ENCODE assay signal across 15 cellular contexts in the genomic region with DNA sequence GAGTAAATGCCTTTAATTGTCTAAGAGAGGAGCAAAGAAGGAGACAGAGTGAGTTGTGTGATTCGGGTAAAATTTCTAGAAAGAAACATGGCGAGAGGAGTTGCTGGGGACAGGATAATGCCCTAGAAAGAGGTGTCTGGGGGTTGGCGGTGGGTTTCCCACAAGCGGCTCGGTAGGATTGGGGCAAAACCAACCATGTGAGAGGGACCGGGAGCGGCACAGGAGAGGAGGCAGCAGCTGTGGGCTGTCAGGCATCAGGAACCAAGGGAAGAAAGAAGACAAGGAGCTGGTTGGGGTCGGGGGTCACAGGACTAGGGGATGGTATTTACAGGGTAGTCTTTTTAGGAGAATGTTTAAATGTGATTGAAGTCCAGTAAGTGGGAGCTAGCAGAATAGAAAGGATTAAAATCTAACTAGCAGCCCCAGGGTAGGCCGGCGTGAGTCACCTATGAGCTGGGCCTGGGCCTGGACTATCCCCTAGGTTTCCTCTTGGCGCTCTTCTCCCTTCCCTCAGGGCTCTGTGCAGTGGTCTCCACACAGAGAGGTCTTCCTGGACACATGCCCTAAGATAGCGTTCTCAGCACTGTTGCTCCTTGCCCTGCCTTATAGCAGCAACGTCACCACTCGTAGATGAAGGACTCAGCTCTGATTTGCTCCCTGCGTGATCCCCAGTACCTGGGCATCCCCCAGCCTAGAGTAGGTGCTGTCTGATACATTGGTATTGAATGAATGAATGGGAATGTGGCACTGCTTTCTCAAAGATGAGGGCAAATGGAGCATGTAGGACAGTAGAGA. TPM values are rescaled to one million over a fixed set of nuclear protein-coding genes. Genes with fewer than 3 reads are reported as not detected.
A peak's percentile ranks its signal among the peaks of the same experiment; 100 is the strongest.
DNase-seq lines count a peak whose midpoint lies in the region; ATAC-seq, FAIRE-seq and TF ChIP-seq lines count a peak whose summit lies in the region.
"Had no signal": no experiment of that assay in that cellular context is flagged by ENCODE, and none has a peak within 500 bp of the region (broad histone marks: within the 10 kb centered on the region; RNA-seq: fewer than 3 reads in every experiment).

No MANE protein-coding gene starts in this region.

- H3K9me3 Mint-ChIP-seq in CD8-positive, alpha-beta T cell, result no peaks in the 10 kb centered on the region
- H3K9me3 Mint-ChIP-seq: H9 had no signal

- TF ChIP-seq RAD21 in K562 (CRISPR knock-in tag; conservative IDR thresholded peaks at IDR 0.05 in 1 of 2, IDR thresholded peaks at IDR 0.05 in 1 of 2), result no peak

- H4K20me1 ChIP-seq in Loucy (ENCODE audit: insufficient read depth, low read length, poor library complexity, severe bottlenecking) (no peaks in the 10 kb centered on the region), K562 (replicated peaks; ENCODE audit: control insufficient read depth, insufficient read depth, low read length) (no peaks in the 10 kb centered on the region)

- no peaks in the 10 kb centered on the region for H3K36me3 ChIP-seq in CD8-positive, alpha-beta T cell (ENCODE audit: insufficient read depth, low read length)
- H3K36me3 ChIP-seq in Loucy (ENCODE audit: insufficient read depth, low read length) (peaks cover 8% of the 10 kb centered on the region), K562 (ENCODE audit: control insufficient read depth, insufficient read depth, low read length) (peaks cover 59% of the 10 kb centered on the region), small intestine (ENCODE audit: control insufficient read depth in 2 of 2, insufficient read depth in 2 of 2, low read length in 2 of 2) (no peaks in the 10 kb centered on the region)
- H3K36me3 ChIP-seq: right lobe of liver had no signal

- peak overlapping the region; percentile 29 for H3K4me3 ChIP-seq in CD8-positive, alpha-beta T cell (ENCODE audit: low read depth, low read length)
- H3K4me3 ChIP-seq in Loucy (ENCODE audit: low read length, poor library complexity, severe bottlenecking), result no peak overlapping the region
- no peak overlapping the region for H3K4me3 ChIP-seq in K562
- no peak overlapping the region for H3K4me3 ChIP-seq in small intestine (ENCODE audit: low read depth in 1 of 2, low read length in 2 of 2)
- H3K4me3 ChIP-seq: right lobe of liver had no signal

- H3K79me2 ChIP-seq in Loucy (ENCODE audit: insufficient read depth, low read length) (peaks cover 91% of the 10 kb centered on the region), K562 (ENCODE audit: control insufficient read depth, insufficient read depth, low read length) (peaks cover 94% of the 10 kb centered on the region)

- intact Hi-C loops in CD8-positive, alpha-beta T cell (cut with DNase I, micrococcal nuclease), result loop anchor here (2.0 kb wide), 3 partner anchors 14 to 32 kb away; no protein-coding TSS in a partner anchor
- intact Hi-C loops in K562 (cut with micrococcal nuclease), result no loop called here

- H3K4me3 Mint-ChIP-seq in CD8-positive, alpha-beta T cell, result peak overlapping the region; percentile 77
- H3K4me3 Mint-ChIP-seq: H9 had no signal

- in situ Hi-C loops in K562 (cut with MboI), result no loop called here

- WGBS in K562 (ENCODE audit: insufficient coverage, low coverage, missing lambda C conversion rate), result 84% methylated on average over 13 of the region's 15 CpGs
- 75 to 83% (median 75%) methylated on average over 15 of the region's 15 CpGs for WGBS in small intestine, 3 donors

- POLR2A ChIA-PET in CD8-positive, alpha-beta T cell (lab: Charles Lee), result interaction anchor here (1.2 to 45.4 kb wide), 8 partner anchors 10 to 131 kb away, joined by 4 to 1039 read pairs (median 20); a partner anchor contains a TSS
- POLR2A ChIA-PET in K562 (lab: Yijun Ruan, JAX), result interaction anchor here (0.6 to 2.4 kb wide), 7 partner anchors 9 to 201 kb away, joined by 3 to 14 read pairs (median 4); no protein-coding TSS in a partner anchor

- no peaks in the 10 kb centered on the region for H3K27me3 ChIP-seq in CD8-positive, alpha-beta T cell (ENCODE audit: insufficient read depth, low read length)
- no peaks in the 10 kb centered on the region for H3K27me3 ChIP-seq in Loucy (ENCODE audit: insufficient read depth, low read length, poor library complexity, severe bottlenecking)
- no peaks in the 10 kb centered on the region; a peak in 1 of 5 replicates for H3K27me3 ChIP-seq in K562 (ENCODE audit: control insufficient read depth in 2 of 2, insufficient read depth in 2 of 2, low read length in 2 of 2)
- H3K27me3 ChIP-seq in small intestine (ENCODE audit: control insufficient read depth in 2 of 2, insufficient read depth in 2 of 2, low read length in 2 of 2), result no peaks in the 10 kb centered on the region
- H3K27me3 ChIP-seq: right lobe of liver had no signal

- H3K9ac ChIP-seq in Loucy (ENCODE audit: low read depth, low read length, poor library complexity, severe bottlenecking) (peak overlapping the region; percentile 24), K562 (ENCODE audit: insufficient read depth in 1 of 2, low read depth in 2 of 2, low read length in 2 of 2) (peak overlapping the region; percentile 10 to 47; a peak in 1 of 4 replicates)

- peaks cover 29% of the 10 kb centered on the region for H3K36me3 Mint-ChIP-seq in CD8-positive, alpha-beta T cell

- DNase-seq in CD8-positive, alpha-beta T cell, result peak in 1 of 7 experiments; percentile 54
- DNase-seq in K562 (ENCODE audit: extremely low read depth in 1 of 4, low spot score in 3 of 4) (no peak), small intestine (no peak), DMS53 (lab: John Stamatoyannopoulos, UW) (no peak), AG08396 (ENCODE audit: low spot score) (no peak)
- DNase-seq: erythroblast, H9, NCI-H446 treated with DMSO at 0.1 percent for 48 hours, occipital lobe, right lobe of liver, SW 1271 had no signal

- peaks cover 100% of the 10 kb centered on the region for H3K4me1 ChIP-seq in CD8-positive, alpha-beta T cell (ENCODE audit: insufficient read depth, low read length)
- H3K4me1 ChIP-seq in Loucy (ENCODE audit: insufficient read depth, low read length, poor library complexity, severe bottlenecking) (peaks cover 91% of the 10 kb centered on the region), K562 (replicated peaks in 1 of 2; ENCODE audit: control insufficient read depth in 2 of 2, insufficient read depth in 2 of 2, low read length in 2 of 2) (peaks cover 57 to 99% of the 10 kb centered on the region in 2 experiments), small intestine (ENCODE audit: control insufficient read depth in 2 of 2, insufficient read depth in 1 of 2, low read depth in 1 of 2, low read length in 1 of 2) (peaks cover 0 to 2% of the 10 kb centered on the region in 2 donors)
- H3K4me1 ChIP-seq: right lobe of liver had no signal

- H3K4me2 ChIP-seq in Loucy (ENCODE audit: low read depth, low read length, poor library complexity, severe bottlenecking) (no peak overlapping the region), K562 (ENCODE audit: insufficient read depth, low read length) (peak overlapping the region; percentile 5; the same call in 1 of the 2 replicates)

- ATAC-seq in CD8-positive, alpha-beta T cell, result peak; percentile 15
- ATAC-seq in K562, result no peak
- ATAC-seq in HG03196 (IDR thresholded peaks at IDR 0.05; ENCODE audit: unreplicated experiment), result no peak

- peak overlapping the region; percentile 40 for H3K27ac ChIP-seq in CD8-positive, alpha-beta T cell (ENCODE audit: low read depth, low read length)
- H3K27ac ChIP-seq in K562 (ENCODE audit: extremely low read depth, low read depth, low read length) (peak overlapping the region; percentile 74; the same call in 2 of the 3 replicates), small intestine (ENCODE audit: low read depth in 1 of 2, low read length in 1 of 2) (peak overlapping the region; percentile 69 to 83)
- H3K27ac ChIP-seq: right lobe of liver had no signal

- BruUV-seq in K562 (replicated peaks; lab: Mats Ljungman, UMichigan), result no TSS peak

- no peak for TF ChIP-seq EP300 in K562 (IDR thresholded peaks at IDR 0.05; ENCODE audit: low read length)

- TF ChIP-seq CTCF in CD8-positive, alpha-beta T cell (IDR thresholded peaks at IDR 0.05), result no peak
- no peak for TF ChIP-seq CTCF in Loucy (conservative IDR thresholded peaks at IDR 0.05; ENCODE audit: low read length)
- no peak for TF ChIP-seq CTCF in K562 (IDR thresholded peaks at IDR 0.05 in 2 of 3, conservative IDR thresholded peaks at IDR 0.05 in 1 of 3; ENCODE audit: insufficient read depth in 2 of 3, low read depth in 1 of 3, low read length in 3 of 3)

- no peak overlapping the region for H3K27ac Mint-ChIP-seq in CD8-positive, alpha-beta T cell
- H3K27ac Mint-ChIP-seq: H9 had no signal

- TF ChIP-seq POLR2A in K562 (conservative IDR thresholded peaks at IDR 0.05), result no peak

- H3K9me2 ChIP-seq in Loucy (replicated peaks; ENCODE audit: low read depth, low read length), result no peaks in the 10 kb centered on the region

- H3K9me3 ChIP-seq in CD8-positive, alpha-beta T cell (ENCODE audit: low read length), result no peaks in the 10 kb centered on the region
- H3K9me3 ChIP-seq in Loucy (ENCODE audit: insufficient read depth, low read depth, low read length) (no peaks in the 10 kb centered on the region), K562 (replicated peaks; ENCODE audit: control insufficient read depth, insufficient read depth, low read depth, low read length) (no peaks in the 10 kb centered on the region), small intestine (ENCODE audit: control insufficient read depth, low read depth) (no peaks in the 10 kb centered on the region)
- H3K9me3 ChIP-seq: right lobe of liver had no signal

- CTCF ChIA-PET in CD8-positive, alpha-beta T cell (lab: Charles Lee), result interaction anchor here (0.7 to 8.1 kb wide), 11 partner anchors 9 to 134 kb away, joined by 3 to 121 read pairs (median 6); no protein-coding TSS in a partner anchor
- CTCF ChIA-PET in K562 (lab: Yijun Ruan, JAX; ENCODE audit: low intra/inter-chr PET ratio), result no interaction called here

- no peak overlapping the region for H2AFZ ChIP-seq in Loucy (ENCODE audit: low read length)
- H2AFZ ChIP-seq in K562 (ENCODE audit: low read depth, low read length), result no peak overlapping the region

- peaks cover 14% of the 10 kb centered on the region for H3F3A ChIP-seq in Loucy (ENCODE audit: low read depth)

- no peak for FAIRE-seq in K562 (lab: Jason Lieb, UNC)
- FAIRE-seq in small intestine (lab: Jason Lieb, UNC), result no peak
- FAIRE-seq: GM12892 had no signal

- H3K9me1 ChIP-seq in K562 (ENCODE audit: control insufficient read depth, insufficient read depth, low read length), result no peaks in the 10 kb centered on the region

- peaks cover 35% of the 10 kb centered on the region for H3K4me1 Mint-ChIP-seq in CD8-positive, alpha-beta T cell (ENCODE audit: low read depth)

- H3K27me3 Mint-ChIP-seq in CD8-positive, alpha-beta T cell (ENCODE audit: low read depth), result no peaks in the 10 kb centered on the region

RNA-seq across cellular contexts. Expression of a gene that starts 32.6 kb away (rescaled TPM):
- 100 to 1,000 TPM; 248 TPM for total RNA-seq in CD8-positive, alpha-beta T cell
- 53.3 and 122 TPM in 2 replicates for total RNA-seq in K562 (2011; cell fraction: chromatin; rRNA removed; ENCODE audit: low replicate concordance)
- 37.5 and 50.9 TPM in 2 replicates for total RNA-seq in K562 (2011; cell fraction: nucleolus; rRNA removed)
- 76.8 and 139 TPM in 2 replicates for total RNA-seq in K562 (2011; cell fraction: nucleoplasm; rRNA removed)
- total RNA-seq in K562 (2014; rRNA removed) (66.5 and 98.0 TPM in 2 replicates), K562 (2014; rRNA removed; fragmentation: Illumina TruSeq; extraction: Trizol) (43.8 and 45.6 TPM in 2 replicates), K562 (2015; rRNA removed; fragmentation: Illumina TruSeq; extraction: Trizol) (43.4 and 44.7 TPM in 2 replicates), K562 (2021) (85.3 and 96.6 TPM in 2 replicates)
- polyA plus RNA-seq in K562 (2011; rRNA removed) (28.4 and 36.2 TPM in 2 replicates), K562 (2014; fragmentation: Illumina TruSeq; extraction: Trizol) (37.3 and 50.3 TPM in 2 replicates), K562 (2014; fragmentation: Nextera tagmentation; extraction: Ambion mirVana) (10 to 100 TPM; 12.6 to 14.7 TPM), K562 (2014; rRNA removed) (30.9 and 37.2 TPM in 2 replicates), small intestine (1 to 10 TPM; 1.8 to 5.9 (median 3.0) TPM)
- polyA plus RNA-seq in K562 (2011; cell fraction: cytosol; rRNA removed), result 34.4 and 57.9 TPM in 2 replicates
- polyA plus RNA-seq in K562 (2011; cell fraction: nucleus; rRNA removed), result 43.0 and 50.8 TPM in 2 replicates
- 35.8 and 46.0 TPM in 2 replicates for polyA plus RNA-seq in K562 (2012)
- 82.8 and 85.1 TPM in 2 replicates for polyA minus RNA-seq in K562 (2011; rRNA and poly(A)+ RNA removed)
- polyA minus RNA-seq in K562 (2011; cell fraction: cytosol; rRNA and poly(A)+ RNA removed), result 60.8 and 72.3 TPM in 2 replicates
- 77.0 and 96.0 TPM in 2 replicates for polyA minus RNA-seq in K562 (2011; cell fraction: nucleus; rRNA and poly(A)+ RNA removed)
- polyA plus RNA-seq: BJ had no signal
